ENCODE assay signal across 8 cellular contexts in genomic region chr20:20713244-20713765, GRCh38. TPM values are rescaled to one million over a fixed set of nuclear protein-coding genes. Genes with fewer than 3 reads are reported as not detected.
DNase-seq lines count a peak whose midpoint lies in the region; ATAC-seq and TF ChIP-seq lines count a peak whose summit lies in the region.

No MANE protein-coding gene starts in this region.

- no peaks in the 10 kb centered on the region for H3K4me1 ChIP-seq in breast epithelium
- H3K4me1 ChIP-seq in mesodermal cell (ENCODE audit: control insufficient read depth, insufficient read depth, low read length, poor library complexity, severe bottlenecking), result no peaks in the 10 kb centered on the region
- peaks cover 0 to 5% of the 10 kb centered on the region in 2 donors for H3K4me1 ChIP-seq in aorta (ENCODE audit: control insufficient read depth in 1 of 2, insufficient read depth in 2 of 2, low read length in 2 of 2)

- no peaks in the 10 kb centered on the region for H3K9me3 ChIP-seq in AG04450 (ENCODE audit: control insufficient read depth, insufficient read depth, low read length)
- no peaks in the 10 kb centered on the region for H3K9me3 ChIP-seq in breast epithelium
- H3K9me3 ChIP-seq in mesodermal cell (ENCODE audit: control insufficient read depth, low read length), result no peaks in the 10 kb centered on the region
- no peaks in the 10 kb centered on the region for H3K9me3 ChIP-seq in aorta (ENCODE audit: control insufficient read depth, low read length)

- peak; percentile 13 for ATAC-seq in aorta (ENCODE audit: low FRiP score)

- H3K4me1 Mint-ChIP-seq in IgD-negative memory B cell, result peaks cover 15 to 28% (median 21%) of the 10 kb centered on the region in 3 donors

- CTCF ChIA-PET in AG04450 (lab: Charles Lee), result no interaction called here

- TF ChIP-seq POLR2A in breast epithelium (IDR thresholded peaks at IDR 0.05), result no peak

- H3K4me3 Mint-ChIP-seq in IgD-negative memory B cell, result peak overlapping the region; percentile 90 to 97 (median 94)

- POLR2A ChIA-PET in AG04450 (lab: Yijun Ruan, JAX), result interaction anchor here (1.3 kb wide), 1 partner anchor 120 kb away, joined by 3 read pairs; no protein-coding TSS in a partner anchor

- peaks cover 2% of the 10 kb centered on the region for H3K27me3 Mint-ChIP-seq in IgD-negative memory B cell

- H3K4me3 ChIP-seq in AG04450 (ENCODE audit: low read depth, low read length) (peak overlapping the region; percentile 74), breast epithelium (peak overlapping the region; percentile 86 to 98 (median 89)), mesodermal cell (ENCODE audit: extremely low read depth, insufficient read depth, low read length, poor library complexity, severe bottlenecking) (peak overlapping the region; percentile 82), aorta (ENCODE audit: low read length in 2 of 2) (peak overlapping the region in 1 of 2 donors; percentile 40)

- peaks cover 4% of the 10 kb centered on the region for H3K36me3 Mint-ChIP-seq in IgD-negative memory B cell

- no peak for DNase-seq in AG04450 (ENCODE audit: low read depth, low spot score)
- DNase-seq in breast epithelium (ENCODE audit: low spot score in 2 of 2), result no peak
- DNase-seq in aorta, result peak; percentile 48 to 76
- DNase-seq in iPS-NIHi11 (ENCODE audit: low spot score), result no peak
- no peak for DNase-seq in NOMO-1 (lab: John Stamatoyannopoulos, UW; ENCODE audit: unreplicated experiment in 2 of 2)
- DNase-seq in SKM-1 (lab: John Stamatoyannopoulos, UW; ENCODE audit: unreplicated experiment), result no peak

- peak overlapping the region in 2 of 3 donors; percentile 69 to 97 for H3K27ac Mint-ChIP-seq in IgD-negative memory B cell

- H3K27ac ChIP-seq in AG04450 (ENCODE audit: low read depth, low read length), result no peak overlapping the region
- H3K27ac ChIP-seq in breast epithelium, result peak overlapping the region; percentile 93 to 95
- H3K27ac ChIP-seq in mesodermal cell (ENCODE audit: low read depth, low read length, severe bottlenecking), result no peak overlapping the region
- H3K27ac ChIP-seq in aorta (ENCODE audit: low read depth in 1 of 2, low read length in 2 of 2), result peak overlapping the region in 1 of 2 donors; percentile 21

- 64 to 72% methylated on average over 13 of the region's 15 CpGs for WGBS in mesodermal cell (ENCODE audit: insufficient coverage in 2 of 2), 2 experiments
- 43 to 44% methylated on average over 15 of the region's 15 CpGs for WGBS in aorta, 2 donors

- H3K9me3 Mint-ChIP-seq in IgD-negative memory B cell, result no peaks in the 10 kb centered on the region

- H3K36me3 ChIP-seq in breast epithelium, result no peaks in the 10 kb centered on the region
- no peaks in the 10 kb centered on the region for H3K36me3 ChIP-seq in mesodermal cell (ENCODE audit: control insufficient read depth, insufficient read depth, low read length)
- no peaks in the 10 kb centered on the region for H3K36me3 ChIP-seq in aorta (ENCODE audit: control insufficient read depth in 1 of 2, insufficient read depth in 2 of 2, low read length in 1 of 2)

- intact Hi-C loops in breast epithelium (cut with DNase I; ENCODE audit: low total_unique reads), result no loop called here
- intact Hi-C loops in aorta (cut with DNase I), result loop anchor here (5.0 to 10.0 kb wide), 2 partner anchors 411 to 414 kb away; partner anchors contain the start of gene KIZ (in 2 of the 2)

- TF ChIP-seq CTCF in AG04450 (IDR thresholded peaks at IDR 0.05; ENCODE audit: low read depth, low read length), result no peak
- no peak for TF ChIP-seq CTCF in breast epithelium (IDR thresholded peaks at IDR 0.05)

- no peaks in the 10 kb centered on the region for H3K27me3 ChIP-seq in AG04450 (ENCODE audit: control insufficient read depth, insufficient read depth, low read length)
- no peaks in the 10 kb centered on the region for H3K27me3 ChIP-seq in breast epithelium
- H3K27me3 ChIP-seq in aorta (ENCODE audit: control insufficient read depth in 1 of 2, insufficient read depth in 2 of 2, low read length in 1 of 2), result no peaks in the 10 kb centered on the region

RNA-seq across cellular contexts. Expression of gene RALGAPA2, which starts 0.9 kb away (rescaled TPM):
- polyA plus RNA-seq in AG04450 (2011; rRNA removed) (2.2 and 2.4 TPM in 2 replicates), IgD-negative memory B cell (5.4 TPM), aorta (1 to 10 TPM; 2.2 to 3.5 TPM)
- 6.3 and 6.6 TPM in 2 replicates for polyA minus RNA-seq in AG04450 (2011; rRNA and poly(A)+ RNA removed)
- total RNA-seq in breast epithelium (10 to 100 TPM; 34.6 to 74.1 (median 46.0) TPM), aorta (10 to 100 TPM; 34.8 to 62.3 TPM)
- 7.9 TPM for polyA plus RNA-seq in mesodermal cell (2013, experiment 1 of 2)
- 6.2 TPM for polyA plus RNA-seq in mesodermal cell (2013, experiment 2 of 2)

Comparison
In these comparisons a context has a peak if more than half of its experiments do, and no peak if none do; other contexts are left out.
1. DNase-seq: peak in aorta (2 of 2); none in AG04450 (single experiment), breast epithelium (0 of 2), iPS-NIHi11 (single experiment), NOMO-1 (0 of 2) and SKM-1 (single experiment).
2. H3K27ac ChIP-seq: peak in breast epithelium (2 of 2); none in AG04450 (single experiment) and mesodermal cell (single experiment).